In genomic region chr5:54442271-54442670, GRCh38 we compare ENCODE assay signal across 22 cellular contexts. TPM values are rescaled to one million over a fixed set of nuclear protein-coding genes. Genes with fewer than 3 reads are reported as not detected.
"Had no signal": no experiment of that assay in that cellular context is flagged by ENCODE, and none has a peak within 500 bp of the region (broad histone marks: within the 10 kb centered on the region; RNA-seq: fewer than 3 reads in every experiment).

No MANE protein-coding gene starts in this region.

- H3K27ac ChIP-seq: body of pancreas, gastrocnemius medialis, heart left ventricle, thoracic aorta, upper lobe of right lung had no signal

- DNase-seq: activated CD4-positive, alpha-beta T cell treated with anti-CD3 and anti-CD28 coated beads, Interleukin-2, amount 10 ng/mL, durations not matched to agents 24 days and 14 days; activated CD8-positive, alpha-beta memory T cell treated with anti-CD3 and anti-CD28 coated beads, Interleukin-2, amount 50 U/mL, for 4 hours; activated effector memory CD4-positive, alpha-beta T cell treated with Interleukin-2 at 50 U/mL for 16 hours; activated T-cell treated with anti-CD3 and anti-CD28 coated beads, Interleukin-2, amount 50 U/mL, for 48 hours; amniotic stem cell; body of pancreas; caudate nucleus; endodermal cell; gastrocnemius medialis; heart left ventricle; immature natural killer cell; nephron progenitor cell; nucleus accumbens; stimulated activated naive B cell treated with anti-CD40 and anti-IgM and Interleukin-4, amounts not matched to agents 10 μg/mL and 1 μg/mL and 100 μg/mL, for 72 hours; T1000; upper lobe of right lung had no signal

- H3K27ac Mint-ChIP-seq: activated CD4-positive, alpha-beta T cell treated with anti-CD3 and anti-CD28 coated beads, Interleukin-2, amount 10 ng/mL, durations not matched to agents 24 days and 14 days; endodermal cell; immature natural killer cell; nephron progenitor cell; stimulated activated naive B cell treated with anti-CD40 and anti-IgM and Interleukin-4, amounts not matched to agents 10 μg/mL and 1 μg/mL and 100 μg/mL, for 72 hours had no signal

- ATAC-seq: body of pancreas; gastrocnemius medialis; heart left ventricle; stimulated activated naive B cell treated with anti-CD40 and anti-IgM and Interleukin-4, amounts not matched to agents 10 μg/mL and 1 μg/mL and 100 μg/mL, for 72 hours; upper lobe of right lung had no signal

- H3K9me3 Mint-ChIP-seq: activated CD4-positive, alpha-beta T cell treated with anti-CD3 and anti-CD28 coated beads, Interleukin-2, amount 10 ng/mL, durations not matched to agents 24 days and 14 days; activated naive CD4-positive, alpha-beta T cell treated with anti-CD3 and anti-CD28 coated beads, Interleukin-2, amount 50 U/mL, for 24 hours; immature natural killer cell; stimulated activated naive B cell treated with anti-CD40 and anti-IgM and Interleukin-4, amounts not matched to agents 10 μg/mL and 1 μg/mL and 100 μg/mL, for 72 hours had no signal

- H3K27me3 Mint-ChIP-seq: activated naive CD4-positive, alpha-beta T cell treated with anti-CD3 and anti-CD28 coated beads, Interleukin-2, amount 50 U/mL, for 24 hours had no signal

- H3K27me3 ChIP-seq: body of pancreas, gastrocnemius medialis, heart left ventricle, upper lobe of right lung had no signal

- H3K4me1 Mint-ChIP-seq: immature natural killer cell, nephron progenitor cell had no signal

- H3K36me3 Mint-ChIP-seq: activated naive CD4-positive, alpha-beta T cell treated with anti-CD3 and anti-CD28 coated beads, Interleukin-2, amount 50 U/mL, for 24 hours; immature natural killer cell; stimulated activated naive B cell treated with anti-CD40 and anti-IgM and Interleukin-4, amounts not matched to agents 10 μg/mL and 1 μg/mL and 100 μg/mL, for 72 hours had no signal

- H3K4me3 ChIP-seq: body of pancreas, gastrocnemius medialis, heart left ventricle, thoracic aorta, upper lobe of right lung had no signal

- H3K9me3 ChIP-seq: body of pancreas, gastrocnemius medialis, heart left ventricle, thoracic aorta, upper lobe of right lung had no signal

- H3K4me3 Mint-ChIP-seq: activated CD4-positive, alpha-beta T cell treated with anti-CD3 and anti-CD28 coated beads, Interleukin-2, amount 10 ng/mL, durations not matched to agents 24 days and 14 days; activated naive CD4-positive, alpha-beta T cell treated with anti-CD3 and anti-CD28 coated beads, Interleukin-2, amount 50 U/mL, for 24 hours; endodermal cell; immature natural killer cell; nephron progenitor cell; stimulated activated naive B cell treated with anti-CD40 and anti-IgM and Interleukin-4, amounts not matched to agents 10 μg/mL and 1 μg/mL and 100 μg/mL, for 72 hours had no signal

- H3K36me3 ChIP-seq: gastrocnemius medialis, heart left ventricle, thoracic aorta, upper lobe of right lung had no signal

- H3K4me1 ChIP-seq: body of pancreas, upper lobe of right lung had no signal

RNA-seq across cellular contexts. Expression of gene HSPB3, which starts 13.2 kb away (rescaled TPM):
- total RNA-seq: activated CD4-positive, alpha-beta T cell treated with anti-CD3 and anti-CD28 coated beads, Interleukin-2, amount 10 ng/mL, durations not matched to agents 24 days and 14 days; body of pancreas; endodermal cell; epithelial cell of proximal tubule; mesenteric fat pad; T-helper 1 cell treated with Interleukin-12 subunit alpha and Interleukin-12 subunit beta and Interleukin-4 antibody, amounts not matched to agents 30 ng/mL and 1 ng/mL, for 36 hours had no signal
- polyA plus RNA-seq: immature natural killer cell, liver had no signal
